Comparison of ENCODE assay signal across 27 cellular contexts in genomic region chr14:31391977-31392503, GRCh38.
"Had no signal": no experiment of that assay in that cellular context is flagged by ENCODE, and none has a peak within 500 bp of the region (broad histone marks: within the 10 kb centered on the region; RNA-seq: fewer than 3 reads in every experiment).

No MANE protein-coding gene starts in this region.

- H3K4me1 Mint-ChIP-seq: endodermal cell, memory B cell, natural killer cell had no signal

- H3K4me3 Mint-ChIP-seq: dendritic cell treated with granulocyte-macrophage colony-stimulating factor and Interleukin-4, amounts not matched to agents 40 ng/mL and 50 ng/mL, for 4 days; endodermal cell; memory B cell; natural killer cell; stimulated activated memory B cell treated with anti-CD40 and anti-IgM and Interleukin-4, amounts not matched to agents 10 μg/mL and 1 μg/mL and 100 μg/mL, for 72 hours; stimulated activated naive CD8-positive, alpha-beta T cell treated with anti-CD3 and anti-CD28 coated beads, Interleukin-15, Interleukin-2, amounts not matched to agents 100 ng/mL and 50 ng/mL, for 24 hours had no signal

- H3K4me1 ChIP-seq: suprapubic skin, vagina had no signal

- H3K9me3 ChIP-seq: gastroesophageal sphincter, heart left ventricle, ovary, psoas muscle, spleen, suprapubic skin, transverse colon, vagina had no signal

- H3K4me3 ChIP-seq: gastroesophageal sphincter, heart left ventricle, hepatocyte, lung, ovary, psoas muscle, skin epidermis, spleen, suprapubic skin, transverse colon, vagina had no signal

- H3K36me3 ChIP-seq: ovary had no signal

- ATAC-seq: esophagus mucosa; foreskin keratinocyte; gastroesophageal sphincter; heart left ventricle; left lobe of liver; natural killer cell; psoas muscle; right cardiac atrium; stimulated activated memory B cell treated with anti-CD40 and anti-IgM and Interleukin-4, amounts not matched to agents 10 μg/mL and 1 μg/mL and 100 μg/mL, for 72 hours had no signal

- H3K27me3 Mint-ChIP-seq: dendritic cell treated with granulocyte-macrophage colony-stimulating factor and Interleukin-4, amounts not matched to agents 40 ng/mL and 50 ng/mL, for 4 days; memory B cell; stimulated activated memory B cell treated with anti-CD40 and anti-IgM and Interleukin-4, amounts not matched to agents 10 μg/mL and 1 μg/mL and 100 μg/mL, for 72 hours; stimulated activated naive CD8-positive, alpha-beta T cell treated with anti-CD3 and anti-CD28 coated beads, Interleukin-15, Interleukin-2, amounts not matched to agents 100 ng/mL and 50 ng/mL, for 24 hours had no signal

- H3K4me2 ChIP-seq: hepatocyte had no signal

- H3K79me2 ChIP-seq: hepatocyte had no signal

- H3K36me3 Mint-ChIP-seq: natural killer cell had no signal

- DNase-seq: effector CD8-positive, alpha-beta T cell; endodermal cell; foreskin keratinocyte; heart left ventricle; kidney; natural killer cell; occipital lobe; ovary; posterior cingulate gyrus; psoas muscle; right cardiac atrium; spleen; stimulated activated CD4-positive, alpha-beta T cell treated with anti-CD3 and anti-CD28 coated beads, Interleukin-4, amount 100 ng/mL, for 4 hours; transverse colon had no signal

- H2AFZ ChIP-seq: hepatocyte had no signal

- H3K27me3 ChIP-seq: foreskin keratinocyte, gastroesophageal sphincter, heart left ventricle, hepatocyte, ovary, spleen, suprapubic skin, transverse colon, vagina had no signal

- H3K9me3 Mint-ChIP-seq: dendritic cell treated with granulocyte-macrophage colony-stimulating factor and Interleukin-4, amounts not matched to agents 40 ng/mL and 50 ng/mL, for 4 days; endodermal cell; memory B cell; natural killer cell; stimulated activated memory B cell treated with anti-CD40 and anti-IgM and Interleukin-4, amounts not matched to agents 10 μg/mL and 1 μg/mL and 100 μg/mL, for 72 hours; stimulated activated naive CD8-positive, alpha-beta T cell treated with anti-CD3 and anti-CD28 coated beads, Interleukin-15, Interleukin-2, amounts not matched to agents 100 ng/mL and 50 ng/mL, for 24 hours had no signal

- H3K27ac ChIP-seq: epithelial cell of prostate, foreskin keratinocyte, gastroesophageal sphincter, heart left ventricle, hepatocyte, ovary, psoas muscle, skin epidermis, spleen, suprapubic skin, transverse colon, vagina had no signal

- H3K27ac Mint-ChIP-seq: dendritic cell treated with granulocyte-macrophage colony-stimulating factor and Interleukin-4, amounts not matched to agents 40 ng/mL and 50 ng/mL, for 4 days; endodermal cell; memory B cell; natural killer cell; stimulated activated memory B cell treated with anti-CD40 and anti-IgM and Interleukin-4, amounts not matched to agents 10 μg/mL and 1 μg/mL and 100 μg/mL, for 72 hours; stimulated activated naive CD8-positive, alpha-beta T cell treated with anti-CD3 and anti-CD28 coated beads, Interleukin-15, Interleukin-2, amounts not matched to agents 100 ng/mL and 50 ng/mL, for 24 hours had no signal
